ENCODE assay signal across 21 cellular contexts in genomic region chr6:139446104-139446715, GRCh38.
A peak's percentile ranks its signal among the peaks of the same experiment; 100 is the strongest.
DNase-seq lines count a peak whose midpoint lies in the region; ATAC-seq and TF ChIP-seq lines count a peak whose summit lies in the region.
"Had no signal": no experiment of that assay in that cellular context is flagged by ENCODE, and none has a peak within 500 bp of the region (broad histone marks: within the 10 kb centered on the region; RNA-seq: fewer than 3 reads in every experiment).

No MANE protein-coding gene starts in this region.

- dilution Hi-C loops in IMR-90 (cut with HindIII; ENCODE audit: low sequenced_read_pairs, unreplicated experiment), result no loop called here

- intact Hi-C loops in IMR-90 (cut with micrococcal nuclease), result loop anchor here (5.0 kb wide), 1 partner anchor 69 kb away; no protein-coding TSS in a partner anchor
- intact Hi-C loops in dendritic cell treated with granulocyte-macrophage colony-stimulating factor and Interleukin-4, amounts not matched to agents 40 ng/mL and 50 ng/mL, for 4 days (cut with micrococcal nuclease), result no loop called here
- intact Hi-C loops in activated CD4-positive, alpha-beta memory T cell treated with anti-CD3 and anti-CD28 coated beads for 36 hours (cut with micrococcal nuclease), result no loop called here

- H3K36me3 ChIP-seq in IMR-90 (ENCODE audit: control insufficient read depth, insufficient read depth, low read length), result no peaks in the 10 kb centered on the region
- H3K36me3 ChIP-seq in hepatocyte (replicated peaks; ENCODE audit: insufficient read depth, low read depth), result no peaks in the 10 kb centered on the region

- H3K4me3 Mint-ChIP-seq in dendritic cell treated with granulocyte-macrophage colony-stimulating factor and Interleukin-4, amounts not matched to agents 40 ng/mL and 50 ng/mL, for 4 days, result no peak overlapping the region
- H3K4me3 Mint-ChIP-seq in nephron progenitor cell, result no peak overlapping the region
- no peak overlapping the region for H3K4me3 Mint-ChIP-seq in activated CD4-positive, alpha-beta memory T cell treated with anti-CD3 and anti-CD28 coated beads for 36 hours
- no peak overlapping the region for H3K4me3 Mint-ChIP-seq in WTC11
- H3K4me3 Mint-ChIP-seq: CD4-positive, alpha-beta memory T cell had no signal

- H3K9ac ChIP-seq in IMR-90 (ENCODE audit: low read depth, low read length), result no peak overlapping the region
- H3K9ac ChIP-seq: KMS-11 had no signal

- no peak overlapping the region for H3K4me2 ChIP-seq in IMR-90 (ENCODE audit: low read depth, low read length)
- H3K4me2 ChIP-seq in hepatocyte, result no peak overlapping the region
- H3K4me2 ChIP-seq: KMS-11 had no signal

- H3K4me1 Mint-ChIP-seq in dendritic cell treated with granulocyte-macrophage colony-stimulating factor and Interleukin-4, amounts not matched to agents 40 ng/mL and 50 ng/mL, for 4 days (ENCODE audit: low read depth), result peaks cover 64% of the 10 kb centered on the region
- H3K4me1 Mint-ChIP-seq in nephron progenitor cell (peaks cover 66% of the 10 kb centered on the region), WTC11 (peaks cover 47% of the 10 kb centered on the region)
- H3K4me1 Mint-ChIP-seq in activated CD4-positive, alpha-beta memory T cell treated with anti-CD3 and anti-CD28 coated beads for 36 hours (ENCODE audit: low read depth), result peaks cover 7% of the 10 kb centered on the region

- no peak overlapping the region for H3K14ac ChIP-seq in IMR-90 (replicated peaks; ENCODE audit: low read depth, low read length)

- H4K5ac ChIP-seq in IMR-90 (ENCODE audit: low read depth, low read length), result no peak overlapping the region

- H3K9me3 Mint-ChIP-seq in dendritic cell treated with granulocyte-macrophage colony-stimulating factor and Interleukin-4, amounts not matched to agents 40 ng/mL and 50 ng/mL, for 4 days, result peaks cover 6% of the 10 kb centered on the region
- no peaks in the 10 kb centered on the region for H3K9me3 Mint-ChIP-seq in nephron progenitor cell
- no peaks in the 10 kb centered on the region for H3K9me3 Mint-ChIP-seq in activated CD4-positive, alpha-beta memory T cell treated with anti-CD3 and anti-CD28 coated beads for 36 hours
- 0 out of 2 replicates have a peak, but pooled peaks cover 3% of the 10 kb centered on the region for H3K9me3 Mint-ChIP-seq in WTC11
- H3K9me3 Mint-ChIP-seq: CD4-positive, alpha-beta memory T cell had no signal

- H3K27me3 ChIP-seq in IMR-90 (ENCODE audit: control insufficient read depth, insufficient read depth, low read length), result no peaks in the 10 kb centered on the region
- no peaks in the 10 kb centered on the region for H3K27me3 ChIP-seq in hepatocyte

- DNase-seq in IMR-90, result no peak
- DNase-seq in nephron progenitor cell, result no peak
- no peak for DNase-seq in UCSD-AML1 (lab: John Stamatoyannopoulos, UW; ENCODE audit: unreplicated experiment)
- DNase-seq in activated CD4-positive, alpha-beta memory T cell treated with anti-CD3 and anti-CD28 coated beads for 36 hours, result no peak
- DNase-seq in hepatocyte (ENCODE audit: low spot score), result no peak
- no peak for DNase-seq in WTC11 (ENCODE audit: low spot score)
- DNase-seq: C1 segment of cervical spinal cord; Caco-2; CD4-positive, alpha-beta memory T cell; EL; GDM1; H7; MM.1S; NCI-H2029; NCI-H526 treated with DMSO at 0.1 percent for 48 hours; SHP77 had no signal

- H2AK5ac ChIP-seq in IMR-90 (ENCODE audit: low read depth, low read length), result no peak overlapping the region

- no peak for TF ChIP-seq RAD21 in IMR-90 (IDR thresholded peaks at IDR 0.05; ENCODE audit: low read length)

- H2BK120ac ChIP-seq in IMR-90 (ENCODE audit: low read depth, low read length), result no peak overlapping the region

- POLR2A ChIA-PET in IMR-90 (lab: Charles Lee; ENCODE audit: unreplicated experiment) (no interaction called here), WTC11 (lab: Charles Lee) (no interaction called here)
- POLR2A ChIA-PET in activated CD4-positive, alpha-beta memory T cell treated with anti-CD3 and anti-CD28 coated beads for 36 hours (lab: Charles Lee), result no interaction called here

- CTCF ChIA-PET in IMR-90 (lab: Yijun Ruan, JAX) (no interaction called here), WTC11 (lab: Charles Lee) (no interaction called here)
- CTCF ChIA-PET in activated CD4-positive, alpha-beta memory T cell treated with anti-CD3 and anti-CD28 coated beads for 36 hours (lab: Charles Lee), result no interaction called here

- 0 out of 2 replicates have a peak overlapping the region, but pooled peaks have one; percentile 15 for H3K4ac ChIP-seq in IMR-90 (ENCODE audit: low read depth, low read length)

- H3K4me1 ChIP-seq in IMR-90 (ENCODE audit: control insufficient read depth, insufficient read depth, low read length) (peaks cover 2% of the 10 kb centered on the region; the same call in 1 of the 2 replicates), hepatocyte (ENCODE audit: insufficient read depth) (no peaks in the 10 kb centered on the region)

- no peak overlapping the region for H4K91ac ChIP-seq in IMR-90 (ENCODE audit: insufficient read depth, low read depth, low read length)

- no peak overlapping the region for H3K27ac ChIP-seq in IMR-90 (ENCODE audit: insufficient read depth, low read length)
- no peak overlapping the region for H3K27ac ChIP-seq in hepatocyte
- H3K27ac ChIP-seq: KMS-11, RWPE1 had no signal

- no peak overlapping the region for H4K8ac ChIP-seq in IMR-90 (ENCODE audit: low read depth in 2 of 2, low read length in 2 of 2)

- H2BK15ac ChIP-seq in IMR-90 (ENCODE audit: low read depth, low read length), result 0 out of 3 replicates have a peak overlapping the region, but pooled peaks have one; percentile 64

- TF ChIP-seq CTCF in IMR-90 (conservative IDR thresholded peaks at IDR 0.05; ENCODE audit: low read depth, low read length), result no peak
- no peak for TF ChIP-seq CTCF in nephron progenitor cell (IDR thresholded peaks at IDR 0.05)
- no peak for TF ChIP-seq CTCF in hepatocyte (IDR thresholded peaks at IDR 0.05; ENCODE audit: poor library complexity)
- no peak for TF ChIP-seq CTCF in WTC11 (IDR thresholded peaks at IDR 0.05)

- H3K9me1 ChIP-seq in IMR-90 (ENCODE audit: insufficient read depth, low read length), result no peaks in the 10 kb centered on the region; the same call in 1 of the 2 replicates

- H2BK20ac ChIP-seq in IMR-90 (ENCODE audit: low read depth, low read length), result no peak overlapping the region

- no peaks in the 10 kb centered on the region for H3K79me1 ChIP-seq in IMR-90 (ENCODE audit: low read depth in 1 of 2, low read length in 2 of 2)

- no peaks in the 10 kb centered on the region for H3K36me3 Mint-ChIP-seq in dendritic cell treated with granulocyte-macrophage colony-stimulating factor and Interleukin-4, amounts not matched to agents 40 ng/mL and 50 ng/mL, for 4 days (ENCODE audit: low read depth)
- no peaks in the 10 kb centered on the region for H3K36me3 Mint-ChIP-seq in nephron progenitor cell (ENCODE audit: low read depth)
- no peaks in the 10 kb centered on the region for H3K36me3 Mint-ChIP-seq in activated CD4-positive, alpha-beta memory T cell treated with anti-CD3 and anti-CD28 coated beads for 36 hours
- H3K36me3 Mint-ChIP-seq in WTC11, result no peaks in the 10 kb centered on the region
- H3K36me3 Mint-ChIP-seq: CD4-positive, alpha-beta memory T cell had no signal

- H3K23ac ChIP-seq in IMR-90 (ENCODE audit: low read depth, low read length), result no peak overlapping the region

- no peak overlapping the region for H2BK5ac ChIP-seq in IMR-90 (ENCODE audit: low read depth, low read length, poor library complexity, severe bottlenecking)

- 100% methylated on average over 1 of the region's 5 CpGs; no CpG with 5 or more reads in 1 of the 2 experiments for WGBS in IMR-90 (ENCODE audit: extremely low coverage in 2 of 2, insufficient read length in 1 of 2), 2 experiments
- 91% methylated on average over 5 of the region's 5 CpGs for WGBS in hepatocyte (ENCODE audit: low lambda C conversion rate, missing lambda C conversion rate)

- no peaks in the 10 kb centered on the region for H3K79me2 ChIP-seq in hepatocyte

- TF ChIP-seq POLR2A in IMR-90 (IDR thresholded peaks at IDR 0.05; ENCODE audit: low read depth, low read length), result no peak

- H3K27ac Mint-ChIP-seq in dendritic cell treated with granulocyte-macrophage colony-stimulating factor and Interleukin-4, amounts not matched to agents 40 ng/mL and 50 ng/mL, for 4 days, result peak overlapping the region; percentile 88
- H3K27ac Mint-ChIP-seq in nephron progenitor cell, result peak overlapping the region; percentile 24
- H3K27ac Mint-ChIP-seq in activated CD4-positive, alpha-beta memory T cell treated with anti-CD3 and anti-CD28 coated beads for 36 hours, result no peak overlapping the region
- no peak overlapping the region for H3K27ac Mint-ChIP-seq in WTC11
- H3K27ac Mint-ChIP-seq: CD4-positive, alpha-beta memory T cell had no signal

- H3K18ac ChIP-seq in IMR-90 (ENCODE audit: low read depth, low read length), result no peak overlapping the region

- in situ Hi-C loops in IMR-90 (cut with MboI; ENCODE audit: low sequenced_read_pairs), result no loop called here

- no peak overlapping the region for H3K4me3 ChIP-seq in IMR-90 (ENCODE audit: insufficient read depth, low read depth, low read length)
- H3K4me3 ChIP-seq in hepatocyte, result no peak overlapping the region
- H3K4me3 ChIP-seq: GM12878 had no signal

- H4K20me1 ChIP-seq in IMR-90 (ENCODE audit: insufficient read depth, low read length) (no peaks in the 10 kb centered on the region), hepatocyte (ENCODE audit: insufficient read depth, poor library complexity, severe bottlenecking) (no peaks in the 10 kb centered on the region)

- H3K9me3 ChIP-seq in IMR-90 (ENCODE audit: control insufficient read depth, insufficient read depth, low read length) (no peaks in the 10 kb centered on the region), hepatocyte (ENCODE audit: low read depth) (no peaks in the 10 kb centered on the region)
- H3K9me3 ChIP-seq: Caco-2 had no signal

- H2AFZ ChIP-seq in IMR-90 (replicated peaks; ENCODE audit: low read length, poor library complexity) (no peak overlapping the region), hepatocyte (no peak overlapping the region)

- ATAC-seq in IMR-90 (ENCODE audit: low read depth) (no peak), WTC11 (no peak)
- ATAC-seq: GM12878, Panc1 had no signal

- no peak overlapping the region for H2AK9ac ChIP-seq in IMR-90 (replicated peaks; ENCODE audit: low read depth, low read length, poor library complexity)

- H3K56ac ChIP-seq in IMR-90 (ENCODE audit: extremely low read depth, insufficient read depth, low read length), result no peak overlapping the region

- H3K27me3 Mint-ChIP-seq in dendritic cell treated with granulocyte-macrophage colony-stimulating factor and Interleukin-4, amounts not matched to agents 40 ng/mL and 50 ng/mL, for 4 days, result no peaks in the 10 kb centered on the region
- peaks cover 2% of the 10 kb centered on the region for H3K27me3 Mint-ChIP-seq in nephron progenitor cell (ENCODE audit: low read depth, poor library complexity)
- peaks cover 2% of the 10 kb centered on the region for H3K27me3 Mint-ChIP-seq in activated CD4-positive, alpha-beta memory T cell treated with anti-CD3 and anti-CD28 coated beads for 36 hours
- no peaks in the 10 kb centered on the region for H3K27me3 Mint-ChIP-seq in WTC11 (ENCODE audit: low read depth)
- H3K27me3 Mint-ChIP-seq: CD4-positive, alpha-beta memory T cell had no signal

- H3K9me2 ChIP-seq in hepatocyte (replicated peaks; ENCODE audit: insufficient read depth), result no peaks in the 10 kb centered on the region

- no TSS peak for BruUV-seq in IMR-90 (replicated peaks; lab: Mats Ljungman, UMichigan)

Comparison
In these comparisons a context has a peak if more than half of its experiments do, and no peak if none do; other contexts are left out.
1. H3K27ac Mint-ChIP-seq: peak in dendritic cell treated with granulocyte-macrophage colony-stimulating factor and Interleukin-4, amounts not matched to agents 40 ng/mL and 50 ng/mL, for 4 days (single experiment) and nephron progenitor cell (single experiment); none in activated CD4-positive, alpha-beta memory T cell treated with anti-CD3 and anti-CD28 coated beads for 36 hours (single experiment) and WTC11 (single experiment).